In genomic region chr7:3302681-3303320, GRCh38 we compare ENCODE assay signal across 1 cellular context.
A peak's percentile ranks its signal among the peaks of the same experiment; 100 is the strongest.
TF ChIP-seq lines count a peak whose summit lies in the region.

No MANE protein-coding gene starts in this region.

TF ChIP-seq in HEK293, 187 proteins besides CTCF, POLR2A, EP300 and RAD21 (continued from another document):
- TF ChIP-seq ZBTB44 (tag by site-specific recombination; IDR thresholded peaks at IDR 0.05) (no peak), ZNF132 (tag by site-specific recombination; IDR thresholded peaks at IDR 0.05; ENCODE audit: borderline replicate concordance) (no peak), IKZF3 (tag by site-specific recombination; IDR thresholded peaks at IDR 0.05) (peak; percentile 51; the same call in 1 of the 2 replicates), ZNF10 (tag by site-specific recombination; IDR thresholded peaks at IDR 0.05) (no peak), ZNF341 (tag by site-specific recombination; IDR thresholded peaks at IDR 0.05; ENCODE audit: low read depth) (no peak), ZEB2 (tag by site-specific recombination; IDR thresholded peaks at IDR 0.05) (0 out of 2 replicates have a peak, but pooled peaks have one; percentile 38), GLI4 (tag by site-specific recombination; IDR thresholded peaks at IDR 0.05) (no peak), ZIC2 (tag by site-specific recombination; IDR thresholded peaks at IDR 0.05) (no peak), ZNF292 (tag by site-specific recombination; IDR thresholded peaks at IDR 0.05; ENCODE audit: borderline replicate concordance, low read depth) (no peak), KLF17 (tag by site-specific recombination; IDR thresholded peaks at IDR 0.05) (no peak), ZNF19 (tag by site-specific recombination; IDR thresholded peaks at IDR 0.05; ENCODE audit: low read depth) (no peak), FEZF1 (tag by site-specific recombination; IDR thresholded peaks at IDR 0.05) (peak; percentile 33; the same call in 1 of the 2 replicates), ZNF513 (tag by site-specific recombination; IDR thresholded peaks at IDR 0.05) (no peak), PRDM2 (tag by site-specific recombination; IDR thresholded peaks at IDR 0.05; ENCODE audit: borderline replicate concordance) (no peak)
